In the genomic region with DNA sequence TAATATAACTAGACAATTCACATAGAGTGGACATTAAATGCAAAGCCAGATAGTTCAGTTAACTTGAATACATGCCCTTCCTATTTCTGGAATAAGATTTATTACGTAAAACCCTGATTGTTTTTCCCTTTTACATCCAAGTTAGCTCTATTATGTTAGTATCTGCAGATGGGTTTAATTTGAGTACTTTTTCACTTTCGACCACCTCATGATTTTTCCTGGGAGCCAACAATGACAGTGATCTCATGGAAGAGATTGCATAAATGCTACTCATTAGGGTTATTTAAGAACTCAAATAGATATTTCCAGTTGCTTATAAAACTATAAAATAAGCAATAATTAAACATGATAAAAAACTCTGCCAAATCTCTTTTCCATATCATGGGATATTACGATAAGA, we compare ENCODE assay signal across 20 cellular contexts.
"Had no signal": no experiment of that assay in that cellular context is flagged by ENCODE, and none has a peak within 500 bp of the region (broad histone marks: within the 10 kb centered on the region; RNA-seq: fewer than 3 reads in every experiment).

No MANE protein-coding gene starts in this region.

- H3K9me3 ChIP-seq: breast epithelium, left lung, right lobe of liver, thoracic aorta had no signal

- H3K4me3 ChIP-seq: breast epithelium, left lung, right lobe of liver, thoracic aorta had no signal

- H3K79me2 ChIP-seq: parathyroid adenoma had no signal

- H2AFZ ChIP-seq: parathyroid adenoma had no signal

- H3K27ac ChIP-seq: left lung, parathyroid adenoma, right lobe of liver, thoracic aorta had no signal

- H3K36me3 Mint-ChIP-seq: activated naive CD8-positive, alpha-beta T cell; stimulated activated memory B cell treated with anti-CD40 and anti-IgM and Interleukin-4, amounts not matched to agents 10 μg/mL and 1 μg/mL and 100 μg/mL, for 72 hours; type B pancreatic cell had no signal

- H3K4me1 Mint-ChIP-seq: central memory CD8-positive, alpha-beta T cell; stimulated activated memory B cell treated with anti-CD40 and anti-IgM and Interleukin-4, amounts not matched to agents 10 μg/mL and 1 μg/mL and 100 μg/mL, for 72 hours had no signal

- H3K27me3 Mint-ChIP-seq: activated T-cell treated with anti-CD3 and anti-CD28 coated beads, Interleukin-2, amount 50 U/mL, for 24 hours; central memory CD8-positive, alpha-beta T cell; stimulated activated memory B cell treated with anti-CD40 and anti-IgM and Interleukin-4, amounts not matched to agents 10 μg/mL and 1 μg/mL and 100 μg/mL, for 72 hours had no signal

- H3K36me3 ChIP-seq: breast epithelium, left lung, right lobe of liver, thoracic aorta had no signal

- H3K9ac ChIP-seq: parathyroid adenoma had no signal

- DNase-seq: activated naive CD4-positive, alpha-beta T cell; activated T-cell treated with anti-CD3 and anti-CD28 coated beads, Interleukin-2, amount 50 U/mL, for 24 hours; effector memory CD4-positive, alpha-beta T cell; foreskin melanocyte; left lung; nephron progenitor cell; nucleus accumbens; right lobe of liver; small intestine; T1000 had no signal

- H3K27ac Mint-ChIP-seq: activated naive CD8-positive, alpha-beta T cell; activated T-cell treated with anti-CD3 and anti-CD28 coated beads, Interleukin-2, amount 50 U/mL, for 24 hours; activated T-helper 2 cell treated with anti-CD3 and anti-CD28 coated beads, Interferon-gamma antibody, Interleukin-2, Interleukin-4, amounts not matched to agents 10 μg/mL and 5 μg/mL and 100 μg/mL, durations not matched to agents 14 hours and 24 hours and 36 hours; nephron progenitor cell; stimulated activated memory B cell treated with anti-CD40 and anti-IgM and Interleukin-4, amounts not matched to agents 10 μg/mL and 1 μg/mL and 100 μg/mL, for 72 hours; T-helper 1 cell treated with Interleukin-12 subunit alpha and Interleukin-12 subunit beta and Interleukin-4 antibody, amounts not matched to agents 30 μg/mL and 1 μg/mL, for 36 hours; type B pancreatic cell; WTC11 had no signal

- H3K4me3 Mint-ChIP-seq: activated naive CD8-positive, alpha-beta T cell; activated T-cell treated with anti-CD3 and anti-CD28 coated beads, Interleukin-2, amount 50 U/mL, for 24 hours; central memory CD8-positive, alpha-beta T cell; nephron progenitor cell; stimulated activated memory B cell treated with anti-CD40 and anti-IgM and Interleukin-4, amounts not matched to agents 10 μg/mL and 1 μg/mL and 100 μg/mL, for 72 hours; T-helper 1 cell treated with Interleukin-12 subunit alpha and Interleukin-12 subunit beta and Interleukin-4 antibody, amounts not matched to agents 30 μg/mL and 1 μg/mL, for 36 hours; type B pancreatic cell; WTC11 had no signal

- ATAC-seq: left lung; right lobe of liver; stimulated activated memory B cell treated with anti-CD40 and anti-IgM and Interleukin-4, amounts not matched to agents 10 μg/mL and 1 μg/mL and 100 μg/mL, for 72 hours; WTC11 had no signal

- H3K27me3 ChIP-seq: breast epithelium, left lung, right lobe of liver had no signal

- H3K9me3 Mint-ChIP-seq: activated T-cell treated with anti-CD3 and anti-CD28 coated beads, Interleukin-2, amount 50 U/mL, for 24 hours; activated T-helper 2 cell treated with anti-CD3 and anti-CD28 coated beads, Interferon-gamma antibody, Interleukin-2, Interleukin-4, amounts not matched to agents 10 μg/mL and 5 μg/mL and 100 μg/mL, durations not matched to agents 14 hours and 24 hours and 36 hours; central memory CD8-positive, alpha-beta T cell; nephron progenitor cell; stimulated activated memory B cell treated with anti-CD40 and anti-IgM and Interleukin-4, amounts not matched to agents 10 μg/mL and 1 μg/mL and 100 μg/mL, for 72 hours; T-helper 1 cell treated with Interleukin-12 subunit alpha and Interleukin-12 subunit beta and Interleukin-4 antibody, amounts not matched to agents 30 μg/mL and 1 μg/mL, for 36 hours; type B pancreatic cell had no signal

- H3K4me1 ChIP-seq: breast epithelium, left lung, parathyroid adenoma, right lobe of liver had no signal
